ENCODE assay signal across 30 cellular contexts in genomic region chr2:157833721-157834120, GRCh38.
"Had no signal": no experiment of that assay in that cellular context is flagged by ENCODE, and none has a peak within 500 bp of the region (broad histone marks: within the 10 kb centered on the region; RNA-seq: fewer than 3 reads in every experiment).

No MANE protein-coding gene starts in this region.

- H3K36me3 Mint-ChIP-seq: natural killer cell; stimulated activated effector memory CD8-positive, alpha-beta T cell treated with anti-CD3 and anti-CD28 coated beads, Interleukin-12 subunit alpha, Interleukin-12 subunit beta, amount 100 ng/mL, for 72 hours had no signal

- H3K4me3 ChIP-seq: neural progenitor cell, ovary, right atrium auricular region, skin epidermis, smooth muscle cell, spleen, stomach, thoracic aorta, tibial artery, transverse colon, upper lobe of right lung, uterus had no signal

- H3K27me3 Mint-ChIP-seq: naive thymus-derived CD4-positive, alpha-beta T cell; progenitor cell of endocrine pancreas; stimulated activated naive B cell treated with anti-CD40 and anti-IgM and Interleukin-4, amounts not matched to agents 10 μg/mL and 1 μg/mL and 100 μg/mL, for 72 hours; stimulated activated naive CD8-positive, alpha-beta T cell treated with anti-CD3 and anti-CD28 coated beads, Interleukin-15, Interleukin-2, amounts not matched to agents 100 ng/mL and 50 ng/mL, for 24 hours; type B pancreatic cell had no signal

- DNase-seq: naive thymus-derived CD4-positive, alpha-beta T cell; natural killer cell; occipital lobe; ovary; posterior cingulate gyrus; retina; spleen; stimulated activated CD4-positive, alpha-beta T cell treated with anti-CD3 and anti-CD28 coated beads, Interleukin-12 subunit alpha, Interleukin-12 subunit beta, amount 100 ng/mL, for 4 hours; stimulated activated CD4-positive, alpha-beta T cell treated with anti-CD3 and anti-CD28 coated beads, Interleukin-2, amount 100 ng/mL, for 24 hours; stimulated activated CD4-positive, alpha-beta T cell treated with anti-CD3 and anti-CD28 coated beads, Interleukin-2, amount 100 ng/mL, for 48 hours; stimulated activated CD4-positive, alpha-beta T cell treated with anti-CD3 and anti-CD28 coated beads, Interleukin-4, amount 100 ng/mL, for 24 hours; stimulated activated naive B cell treated with anti-CD40 and anti-IgM and Interleukin-4, amounts not matched to agents 10 μg/mL and 1 μg/mL and 100 μg/mL, for 72 hours; stimulated activated naive CD4-positive, alpha-beta T cell treated with Interleukin-2 at 50 U/mL for 16 hours; stomach; tibial artery; transverse colon; upper lobe of right lung; uterus had no signal

- H3K9me3 Mint-ChIP-seq: natural killer cell; nephron; neural progenitor cell; stimulated activated effector memory CD8-positive, alpha-beta T cell treated with anti-CD3 and anti-CD28 coated beads, Interleukin-12 subunit alpha, Interleukin-12 subunit beta, amount 100 ng/mL, for 72 hours; stimulated activated naive B cell treated with anti-CD40 and anti-IgM and Interleukin-4, amounts not matched to agents 10 μg/mL and 1 μg/mL and 100 μg/mL, for 72 hours; stimulated activated naive CD8-positive, alpha-beta T cell treated with anti-CD3 and anti-CD28 coated beads, Interleukin-15, Interleukin-2, amounts not matched to agents 100 ng/mL and 50 ng/mL, for 24 hours had no signal

- H3K27me3 ChIP-seq: neural progenitor cell, ovary, right atrium auricular region, spleen, stomach, tibial artery, transverse colon, upper lobe of right lung, uterus had no signal

- H3K4me1 ChIP-seq: parathyroid adenoma, uterus had no signal

- H3K4me3 Mint-ChIP-seq: naive thymus-derived CD4-positive, alpha-beta T cell; natural killer cell; nephron; neural progenitor cell; stimulated activated effector memory CD8-positive, alpha-beta T cell treated with anti-CD3 and anti-CD28 coated beads, Interleukin-12 subunit alpha, Interleukin-12 subunit beta, amount 100 ng/mL, for 72 hours; stimulated activated naive B cell treated with anti-CD40 and anti-IgM and Interleukin-4, amounts not matched to agents 10 μg/mL and 1 μg/mL and 100 μg/mL, for 72 hours; stimulated activated naive CD8-positive, alpha-beta T cell treated with anti-CD3 and anti-CD28 coated beads, Interleukin-15, Interleukin-2, amounts not matched to agents 100 ng/mL and 50 ng/mL, for 24 hours; type B pancreatic cell had no signal

- H3K36me3 ChIP-seq: neural progenitor cell, ovary, right atrium auricular region, spleen, stomach, thoracic aorta, tibial artery, transverse colon, upper lobe of right lung, uterus had no signal

- H3K9me3 ChIP-seq: ovary, right atrium auricular region, spleen, stomach, thoracic aorta, tibial artery, transverse colon, upper lobe of right lung, uterus had no signal

- ATAC-seq: naive thymus-derived CD4-positive, alpha-beta T cell; natural killer cell; sciatic nerve; stimulated activated effector memory CD8-positive, alpha-beta T cell treated with anti-CD3 and anti-CD28 coated beads, Interleukin-12 subunit alpha, Interleukin-12 subunit beta, amount 100 ng/mL, for 72 hours; stimulated activated naive B cell treated with anti-CD40 and anti-IgM and Interleukin-4, amounts not matched to agents 10 μg/mL and 1 μg/mL and 100 μg/mL, for 72 hours; upper lobe of right lung had no signal

- H3K27ac ChIP-seq: neural progenitor cell, ovary, parathyroid adenoma, right atrium auricular region, spleen, stomach, transverse colon, upper lobe of right lung had no signal

- H3K27ac Mint-ChIP-seq: naive thymus-derived CD4-positive, alpha-beta T cell; natural killer cell; neural progenitor cell; progenitor cell of endocrine pancreas; stimulated activated effector memory CD8-positive, alpha-beta T cell treated with anti-CD3 and anti-CD28 coated beads, Interleukin-12 subunit alpha, Interleukin-12 subunit beta, amount 100 ng/mL, for 72 hours; stimulated activated naive B cell treated with anti-CD40 and anti-IgM and Interleukin-4, amounts not matched to agents 10 μg/mL and 1 μg/mL and 100 μg/mL, for 72 hours; stimulated activated naive CD8-positive, alpha-beta T cell treated with anti-CD3 and anti-CD28 coated beads, Interleukin-15, Interleukin-2, amounts not matched to agents 100 ng/mL and 50 ng/mL, for 24 hours; type B pancreatic cell had no signal
